12 cellular contexts compared by ENCODE assay signal in genomic region chr1:38037481-38037939, GRCh38. TPM values are rescaled to one million over a fixed set of nuclear protein-coding genes. Genes with fewer than 3 reads are reported as not detected.
A peak's percentile ranks its signal among the peaks of the same experiment; 100 is the strongest.
DNase-seq lines count a peak whose midpoint lies in the region; ATAC-seq and TF ChIP-seq lines count a peak whose summit lies in the region.
"Had no signal": no experiment of that assay in that cellular context is flagged by ENCODE, and none has a peak within 500 bp of the region (broad histone marks: within the 10 kb centered on the region; RNA-seq: fewer than 3 reads in every experiment).

No MANE protein-coding gene starts in this region.

- H3K27me3 Mint-ChIP-seq in neural crest cell (ENCODE audit: low read depth), result peaks cover 32% of the 10 kb centered on the region
- peaks cover 17 to 22% of the 10 kb centered on the region in 2 donors for H3K27me3 Mint-ChIP-seq in natural killer cell treated with Interleukin-12 subunit alpha and Interleukin-12 subunit beta and Interleukin-15 and Interleukin-18, amount 100 ng/mL, for 72 hours

- ATAC-seq in HG02571 (IDR thresholded peaks at IDR 0.05; ENCODE audit: unreplicated experiment), result no peak
- ATAC-seq in natural killer cell treated with Interleukin-12 subunit alpha and Interleukin-12 subunit beta and Interleukin-15 and Interleukin-18, amount 100 ng/mL, for 72 hours, result no peak
- ATAC-seq: activated CD4-positive, CD25-positive, alpha-beta regulatory T cell treated with anti-CD3 and anti-CD28 coated beads, Interleukin-2, amount 50 U/mL, for 24 hours; GM23338 had no signal

- peaks cover 2% of the 10 kb centered on the region for H3K36me3 Mint-ChIP-seq in neural crest cell (ENCODE audit: low read depth)
- H3K36me3 Mint-ChIP-seq in natural killer cell treated with Interleukin-12 subunit alpha and Interleukin-12 subunit beta and Interleukin-15 and Interleukin-18, amount 100 ng/mL, for 72 hours, result no peaks in the 10 kb centered on the region

- DNase-seq in NCI-H2029 (lab: John Stamatoyannopoulos, UW) (peak; percentile 66), NCI-H2029 treated with DMSO at 0.1 percent for 48 hours (lab: John Stamatoyannopoulos, UW) (no peak), HUDEP-2 (lab: John Stamatoyannopoulos, UW; ENCODE audit: unreplicated experiment in 76 of 76) (peak in 75 of 76 experiments; percentile 16 to 94 (median 80)), amniotic epithelial cell (ENCODE audit: low read depth) (peak; percentile 82), neural crest cell (ENCODE audit: low read depth, low spot score) (no peak), NOMO-1 treated with dmso at 0.1 percent for 144 hours (lab: John Stamatoyannopoulos, UW; ENCODE audit: unreplicated experiment) (no peak)
- no peak for DNase-seq in natural killer cell treated with Interleukin-12 subunit alpha and Interleukin-12 subunit beta and Interleukin-15 and Interleukin-18, amount 100 ng/mL, for 72 hours (ENCODE audit: low spot score)
- DNase-seq: stimulated activated CD4-positive, alpha-beta T cell treated with anti-CD3 and anti-CD28 coated beads, Interleukin-4, amount 100 ng/mL, for 1 hour had no signal

- no peaks in the 10 kb centered on the region for H3K9me3 Mint-ChIP-seq in neural crest cell
- H3K9me3 Mint-ChIP-seq in natural killer cell treated with Interleukin-12 subunit alpha and Interleukin-12 subunit beta and Interleukin-15 and Interleukin-18, amount 100 ng/mL, for 72 hours, result no peaks in the 10 kb centered on the region

- H3K4me3 Mint-ChIP-seq in neural crest cell, result no peak overlapping the region
- H3K4me3 Mint-ChIP-seq in natural killer cell treated with Interleukin-12 subunit alpha and Interleukin-12 subunit beta and Interleukin-15 and Interleukin-18, amount 100 ng/mL, for 72 hours, result no peak overlapping the region
- H3K4me3 Mint-ChIP-seq: GM23338 had no signal

- TF ChIP-seq CTCF in neural crest cell (conservative IDR thresholded peaks at IDR 0.05), result peak; percentile 43

- peaks cover 15% of the 10 kb centered on the region for H3K4me1 Mint-ChIP-seq in neural crest cell
- H3K4me1 Mint-ChIP-seq in natural killer cell treated with Interleukin-12 subunit alpha and Interleukin-12 subunit beta and Interleukin-15 and Interleukin-18, amount 100 ng/mL, for 72 hours (ENCODE audit: low read depth in 2 of 2), result no peaks in the 10 kb centered on the region

- no peak overlapping the region for H3K27ac Mint-ChIP-seq in neural crest cell (ENCODE audit: unreplicated experiment)
- no peak overlapping the region for H3K27ac Mint-ChIP-seq in natural killer cell treated with Interleukin-12 subunit alpha and Interleukin-12 subunit beta and Interleukin-15 and Interleukin-18, amount 100 ng/mL, for 72 hours
- H3K27ac Mint-ChIP-seq: GM23338 had no signal

RNA-seq across cellular contexts. Expression of gene POU3F1, which starts 9.1 kb away (rescaled TPM):
- 10.7 and 12.1 TPM in 2 replicates for total RNA-seq in neural crest cell
- under 1 TPM; 0.50 to 0.93 TPM for total RNA-seq in natural killer cell treated with Interleukin-12 subunit alpha and Interleukin-12 subunit beta and Interleukin-15 and Interleukin-18, amount 100 ng/mL, for 72 hours
- total RNA-seq: HT1080 had no signal

RNA-seq across cellular contexts. Expression of gene UTP11, which starts 25.0 kb away (rescaled TPM):
- total RNA-seq in neural crest cell, result 41.2 and 44.5 TPM in 2 replicates
- total RNA-seq in natural killer cell treated with Interleukin-12 subunit alpha and Interleukin-12 subunit beta and Interleukin-15 and Interleukin-18, amount 100 ng/mL, for 72 hours, result 10 to 100 TPM; 59.9 to 60.0 TPM

RNA-seq across cellular contexts. Expression of gene FHL3, which starts 32.2 kb away (rescaled TPM):
- 21.2 and 22.4 TPM in 2 replicates for total RNA-seq in neural crest cell
- 10 to 100 TPM; 24.5 TPM for total RNA-seq in natural killer cell treated with Interleukin-12 subunit alpha and Interleukin-12 subunit beta and Interleukin-15 and Interleukin-18, amount 100 ng/mL, for 72 hours

RNA-seq across cellular contexts. Expression of gene SF3A3, which starts 47.7 kb away (rescaled TPM):
- total RNA-seq in neural crest cell, result 113 and 119 TPM in 2 replicates
- 100 to 1,000 TPM in 1 of 2 donors, 10 to 100 TPM in 1; 90.7 to 174 TPM for total RNA-seq in natural killer cell treated with Interleukin-12 subunit alpha and Interleukin-12 subunit beta and Interleukin-15 and Interleukin-18, amount 100 ng/mL, for 72 hours

Comparison
In these comparisons a context has a peak if more than half of its experiments do, and no peak if none do; other contexts are left out.
1. DNase-seq: peak in NCI-H2029 (single experiment), HUDEP-2 (75 of 76) and amniotic epithelial cell (single experiment); none in NCI-H2029 treated with DMSO at 0.1 percent for 48 hours (single experiment), neural crest cell (single experiment), NOMO-1 treated with dmso at 0.1 percent for 144 hours (single experiment) and natural killer cell treated with Interleukin-12 subunit alpha and Interleukin-12 subunit beta and Interleukin-15 and Interleukin-18, amount 100 ng/mL, for 72 hours (single experiment).